ENCODE assay signal across 30 cellular contexts in the genomic region with DNA sequence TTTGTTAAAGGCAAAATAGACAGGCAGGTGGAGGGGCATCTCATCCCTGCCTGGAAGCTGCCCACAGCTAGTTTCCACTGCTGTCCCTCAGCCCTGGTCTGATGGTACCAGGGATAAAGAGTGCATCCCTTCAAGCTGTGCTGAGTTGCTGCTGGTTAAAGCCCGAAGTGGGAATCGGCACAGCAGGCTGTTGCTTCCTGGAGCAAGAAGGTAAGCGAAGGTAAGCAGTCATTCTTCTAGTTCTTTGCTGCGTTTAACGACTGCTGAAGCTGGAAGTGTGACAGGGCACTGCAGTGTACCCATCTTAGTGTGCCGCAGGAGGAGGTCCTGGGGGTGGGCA.
"Had no signal": no experiment of that assay in that cellular context is flagged by ENCODE, and none has a peak within 500 bp of the region (broad histone marks: within the 10 kb centered on the region; RNA-seq: fewer than 3 reads in every experiment).

No MANE protein-coding gene starts in this region.

- ATAC-seq: activated CD4-positive, alpha-beta T cell treated with anti-CD3 and anti-CD28 coated beads for 36 hours; gastrocnemius medialis; sciatic nerve; stimulated activated effector memory CD8-positive, alpha-beta T cell treated with anti-CD3 and anti-CD28 coated beads, Interleukin-12 subunit alpha, Interleukin-12 subunit beta, amount 100 ng/mL, for 72 hours; stimulated activated naive CD8-positive, alpha-beta T cell treated with anti-CD3 and anti-CD28 coated beads, Interleukin-15, amount 100 ng/mL, for 72 hours had no signal

- H3K4me1 ChIP-seq: ascending aorta, prostate gland, testis, uterus had no signal

- H3K9me3 ChIP-seq: ascending aorta, gastrocnemius medialis, ovary, prostate gland, testis, uterus had no signal

- H3K27ac ChIP-seq: ascending aorta, cardiac muscle cell, gastrocnemius medialis, ovary, prostate gland, skin epidermis, testis, uterus had no signal

- DNase-seq: activated CD4-positive, alpha-beta T cell treated with anti-CD3 and anti-CD28 coated beads for 36 hours; activated CD4-positive, CD25-positive, alpha-beta regulatory T cell; activated CD8-positive, alpha-beta memory T cell treated with anti-CD3 and anti-CD28 coated beads for 24 hours; activated effector memory CD4-positive, alpha-beta T cell treated with anti-CD3 and anti-CD28 coated beads, Interleukin-2, amount 50 U/mL, for 16 hours; activated naive CD4-positive, alpha-beta T cell treated with anti-CD3 and anti-CD28 coated beads for 36 hours; activated naive CD8-positive, alpha-beta T cell treated with anti-CD3 and anti-CD28 coated beads for 36 hours; activated T-cell treated with anti-CD3 and anti-CD28 coated beads, Interleukin-2, amount 50 U/mL, for 1 hour; cerebellar nuclear complex; dorsolateral prefrontal cortex; effector memory CD4-positive, alpha-beta T cell; erythroblast; gastrocnemius medialis; glutamatergic neuron; left cardiac atrium; left ventricle myocardium superior; ovary; retina; stimulated activated CD4-positive, alpha-beta T cell treated with anti-CD3 and anti-CD28 coated beads, Interleukin-4, amount 100 ng/mL, for 24 hours; stimulated activated naive CD8-positive, alpha-beta T cell treated with anti-CD3 and anti-CD28 coated beads, Interleukin-15, amount 100 ng/mL, for 72 hours; T-helper 2 cell; testis; trophoblast cell; uterus had no signal

- H3K27me3 ChIP-seq: ascending aorta, cardiac muscle cell, dorsolateral prefrontal cortex, gastrocnemius medialis, ovary, testis, uterus had no signal

- H3K4me3 ChIP-seq: ascending aorta, cardiac muscle cell, coronary artery, dorsolateral prefrontal cortex, gastrocnemius medialis, ovary, prostate gland, skin epidermis, testis, uterus had no signal

- H3K36me3 ChIP-seq: ascending aorta, cardiac muscle cell, gastrocnemius medialis, ovary, prostate gland, uterus had no signal
